22 cellular contexts compared by ENCODE assay signal in genomic region chr5:82622205-82622604, GRCh38.
DNase-seq lines count a peak whose midpoint lies in the region; ATAC-seq and TF ChIP-seq lines count a peak whose summit lies in the region.
"Had no signal": no experiment of that assay in that cellular context is flagged by ENCODE, and none has a peak within 500 bp of the region (broad histone marks: within the 10 kb centered on the region; RNA-seq: fewer than 3 reads in every experiment).

No MANE protein-coding gene starts in this region.

- no peaks in the 10 kb centered on the region for H3K27me3 Mint-ChIP-seq in nephron (ENCODE audit: low read depth)
- H3K27me3 Mint-ChIP-seq: CD4-positive, alpha-beta memory T cell had no signal

- H3K4me3 ChIP-seq in hepatocyte, result no peak overlapping the region
- H3K4me3 ChIP-seq: BLaER1 treated with 17β-estradiol and CSF1 and Interleukin-3, amounts not matched to agents 10 nM and 100 nM had no signal

- peak overlapping the region; percentile 95 to 98 (median 96) for H3K27ac Mint-ChIP-seq in nephron
- H3K27ac Mint-ChIP-seq: H9 had no signal

- peaks cover 19% of the 10 kb centered on the region for H3K4me1 ChIP-seq in hepatocyte (ENCODE audit: insufficient read depth)

- no peaks in the 10 kb centered on the region for H3K27me3 ChIP-seq in hepatocyte
- H3K27me3 ChIP-seq: BLaER1 treated with 17β-estradiol and CSF1 and Interleukin-3, amounts not matched to agents 10 nM and 100 nM had no signal

- H3K9me2 ChIP-seq in hepatocyte (replicated peaks; ENCODE audit: insufficient read depth), result no peaks in the 10 kb centered on the region
- H3K9me2 ChIP-seq: SK-N-SH had no signal

- peak; percentile 33 for DNase-seq in RPMI7951 (ENCODE audit: low read depth)
- DNase-seq in hepatocyte (ENCODE audit: low spot score), result no peak
- no peak for DNase-seq in NCI-H2196 treated with DMSO at 0.1 percent for 48 hours (lab: John Stamatoyannopoulos, UW; ENCODE audit: unreplicated experiment)
- no peak for DNase-seq in cerebellar nuclear complex (lab: John Stamatoyannopoulos, UW)
- DNase-seq in NOMO-1 treated with dmso at 0.1 percent for 144 hours (lab: John Stamatoyannopoulos, UW; ENCODE audit: unreplicated experiment), result no peak
- DNase-seq: CD4-positive, alpha-beta memory T cell; H9; IMR-90; MV-4-11; NCI-H1105 treated with DMSO at 0.1 percent for 48 hours; NCI-H1694; NCI-H2081; NCI-H2171 treated with DMSO at 0.1 percent for 48 hours; NCI-H446; NCI-H526; PC-3; SHP77 treated with DMSO at 0.1 percent for 48 hours; SK-N-SH had no signal

- ATAC-seq in HG03378 (IDR thresholded peaks at IDR 0.05; ENCODE audit: unreplicated experiment), result no peak
- ATAC-seq: PC-3 had no signal

- H3K4me2 ChIP-seq in hepatocyte, result no peak overlapping the region
- H3K4me2 ChIP-seq: BLaER1 treated with 17β-estradiol and CSF1 and Interleukin-3, amounts not matched to agents 10 nM and 100 nM; SK-N-SH had no signal

- H3K4me3 Mint-ChIP-seq in nephron, result no peak overlapping the region
- H3K4me3 Mint-ChIP-seq: CD4-positive, alpha-beta memory T cell; H9 had no signal

- H3K4me1 Mint-ChIP-seq in nephron, result peaks cover 14% of the 10 kb centered on the region
- H3K4me1 Mint-ChIP-seq: H9 had no signal

- peak overlapping the region; percentile 86 for H3K27ac ChIP-seq in hepatocyte
- H3K27ac ChIP-seq: BLaER1 treated with 17β-estradiol and CSF1 and Interleukin-3, amounts not matched to agents 10 nM and 100 nM; RWPE1 had no signal

- no peaks in the 10 kb centered on the region for H3K36me3 Mint-ChIP-seq in nephron (ENCODE audit: low read depth)
- H3K36me3 Mint-ChIP-seq: CD4-positive, alpha-beta memory T cell had no signal

- no peaks in the 10 kb centered on the region for H3K9me3 ChIP-seq in hepatocyte (ENCODE audit: low read depth)

- H3K36me3 ChIP-seq in hepatocyte (replicated peaks; ENCODE audit: insufficient read depth, low read depth), result no peaks in the 10 kb centered on the region
- H3K36me3 ChIP-seq: BLaER1 treated with 17β-estradiol and CSF1 and Interleukin-3, amounts not matched to agents 10 nM and 100 nM had no signal

- peaks cover 24% of the 10 kb centered on the region for H3K9me3 Mint-ChIP-seq in nephron

- 79% methylated on average over 4 of the region's 4 CpGs for WGBS in hepatocyte (ENCODE audit: low lambda C conversion rate, missing lambda C conversion rate)

- TF ChIP-seq CTCF in hepatocyte (IDR thresholded peaks at IDR 0.05; ENCODE audit: poor library complexity) (no peak), nephron (IDR thresholded peaks at IDR 0.05; ENCODE audit: unreplicated experiment in 3 of 3) (no peak)

- no peak overlapping the region for H2AFZ ChIP-seq in hepatocyte

- no peaks in the 10 kb centered on the region for H4K20me1 ChIP-seq in hepatocyte (ENCODE audit: insufficient read depth, poor library complexity, severe bottlenecking)
- H4K20me1 ChIP-seq: BLaER1 treated with 17β-estradiol and CSF1 and Interleukin-3, amounts not matched to agents 10 nM and 100 nM had no signal

- H3K79me2 ChIP-seq in hepatocyte, result no peaks in the 10 kb centered on the region
